9 cellular contexts compared by ENCODE assay signal in genomic region chr4:183721207-183722081, GRCh38.
DNase-seq lines count a peak whose midpoint lies in the region; ATAC-seq and TF ChIP-seq lines count a peak whose summit lies in the region.
"Had no signal": no experiment of that assay in that cellular context is flagged by ENCODE, and none has a peak within 500 bp of the region (broad histone marks: within the 10 kb centered on the region; RNA-seq: fewer than 3 reads in every experiment).

No MANE protein-coding gene starts in this region.

- peaks cover 9% of the 10 kb centered on the region for H3K4me1 ChIP-seq in CD4-positive, alpha-beta memory T cell (ENCODE audit: insufficient read depth, low read length)
- peaks cover 4 to 6% of the 10 kb centered on the region in 2 donors for H3K4me1 ChIP-seq in mucosa of rectum (ENCODE audit: control insufficient read depth in 2 of 2, insufficient read depth in 2 of 2, low read length in 2 of 2)
- H3K4me1 ChIP-seq in testis = no peaks in the 10 kb centered on the region

- peak; percentile 34 to 48 (median 46) for TF ChIP-seq CTCF in testis (IDR thresholded peaks at IDR 0.05)

- ATAC-seq in HG03097 (IDR thresholded peaks at IDR 0.05; ENCODE audit: low FRiP score, unreplicated experiment) = peak; percentile 30
- ATAC-seq in effector memory CD8-positive, alpha-beta T cell (replicated peaks) = peak; percentile 47

- no peaks in the 10 kb centered on the region for H3K36me3 Mint-ChIP-seq in CD4-positive, alpha-beta memory T cell
- no peaks in the 10 kb centered on the region for H3K36me3 Mint-ChIP-seq in activated CD4-positive, alpha-beta memory T cell treated with anti-CD3 and anti-CD28 coated beads for 36 hours
- peaks cover 3% of the 10 kb centered on the region for H3K36me3 Mint-ChIP-seq in effector memory CD8-positive, alpha-beta T cell (ENCODE audit: insufficient read depth)

- intact Hi-C loops in CD4-positive, alpha-beta memory T cell (cut with micrococcal nuclease) = loop anchor here (2.0 to 5.0 kb wide), 3 partner anchors 64 to 529 kb away; partner anchors contain the start of genes RWDD4 and TRAPPC11
- intact Hi-C loops in activated CD4-positive, alpha-beta memory T cell treated with anti-CD3 and anti-CD28 coated beads for 36 hours (cut with micrococcal nuclease) = loop anchor here (1.0 to 10.0 kb wide), 5 partner anchors 63 to 443 kb away; partner anchors contain the start of genes ING2, RWDD4 and TRAPPC11
- intact Hi-C loops in testis (cut with DNase I; ENCODE audit: low total_unique reads) = no loop called here

- peak overlapping the region in 1 of 2 donors; percentile 58 for H3K9ac ChIP-seq in mucosa of rectum (ENCODE audit: low read depth in 1 of 2, low read length in 2 of 2)

- H3K4me3 Mint-ChIP-seq in CD4-positive, alpha-beta memory T cell = peak overlapping the region; percentile 77 to 94 (median 90)
- H3K4me3 Mint-ChIP-seq in activated CD4-positive, alpha-beta memory T cell treated with anti-CD3 and anti-CD28 coated beads for 36 hours = peak overlapping the region; percentile 57
- H3K4me3 Mint-ChIP-seq in effector memory CD8-positive, alpha-beta T cell = peak overlapping the region; percentile 85 to 91

- POLR2A ChIA-PET in CD4-positive, alpha-beta memory T cell (lab: Charles Lee; ENCODE audit: partially characterized antibody) = no interaction called here
- POLR2A ChIA-PET in activated CD4-positive, alpha-beta memory T cell treated with anti-CD3 and anti-CD28 coated beads for 36 hours (lab: Charles Lee) = no interaction called here

- H3K9me3 Mint-ChIP-seq in CD4-positive, alpha-beta memory T cell = peaks cover 0 to 5% (median 0%) of the 10 kb centered on the region in 8 donors
- no peaks in the 10 kb centered on the region for H3K9me3 Mint-ChIP-seq in activated CD4-positive, alpha-beta memory T cell treated with anti-CD3 and anti-CD28 coated beads for 36 hours
- H3K9me3 Mint-ChIP-seq in effector memory CD8-positive, alpha-beta T cell = no peaks in the 10 kb centered on the region

- H3K4me3 ChIP-seq in CD4-positive, alpha-beta memory T cell (ENCODE audit: low read length in 2 of 2) = peak overlapping the region in 1 of 2 donors; percentile 24
- H3K4me3 ChIP-seq in mucosa of rectum (ENCODE audit: low read length in 2 of 2) = peak overlapping the region; percentile 33 to 63
- peak overlapping the region in 1 of 2 donors; percentile 67 for H3K4me3 ChIP-seq in testis

- H3K9me3 ChIP-seq in CD4-positive, alpha-beta memory T cell (ENCODE audit: control insufficient read depth in 1 of 2, low read length in 2 of 2) = no peaks in the 10 kb centered on the region
- H3K9me3 ChIP-seq in mucosa of rectum (ENCODE audit: control insufficient read depth in 2 of 2, low read length in 2 of 2) (no peaks in the 10 kb centered on the region), testis (no peaks in the 10 kb centered on the region)

- peaks cover 0 to 5% of the 10 kb centered on the region in 2 donors for H3K27me3 Mint-ChIP-seq in CD4-positive, alpha-beta memory T cell
- peaks cover 7% of the 10 kb centered on the region for H3K27me3 Mint-ChIP-seq in activated CD4-positive, alpha-beta memory T cell treated with anti-CD3 and anti-CD28 coated beads for 36 hours
- H3K27me3 Mint-ChIP-seq in effector memory CD8-positive, alpha-beta T cell = no peaks in the 10 kb centered on the region

- H3K27ac Mint-ChIP-seq in CD4-positive, alpha-beta memory T cell = peak overlapping the region; percentile 25 to 90 (median 38)
- H3K27ac Mint-ChIP-seq in activated CD4-positive, alpha-beta memory T cell treated with anti-CD3 and anti-CD28 coated beads for 36 hours = no peak overlapping the region
- peak overlapping the region; percentile 75 to 80 for H3K27ac Mint-ChIP-seq in effector memory CD8-positive, alpha-beta T cell

- H3K27me3 ChIP-seq in CD4-positive, alpha-beta memory T cell (ENCODE audit: insufficient read depth, low read length) = no peaks in the 10 kb centered on the region
- H3K27me3 ChIP-seq in mucosa of rectum (ENCODE audit: control insufficient read depth in 2 of 2, insufficient read depth in 2 of 2, low read length in 2 of 2) (no peaks in the 10 kb centered on the region), testis (no peaks in the 10 kb centered on the region)

- DNase-seq in CD4-positive, alpha-beta memory T cell = peak in 4 of 5 donors; percentile 34 to 40 (median 38)
- peak; percentile 67 for DNase-seq in activated CD4-positive, alpha-beta memory T cell treated with anti-CD3 and anti-CD28 coated beads for 36 hours
- peak in 2 of 3 experiments; percentile 9 to 27 for DNase-seq in effector memory CD8-positive, alpha-beta T cell
- DNase-seq in testis (peak; percentile 89), DMS53 treated with DMSO at 0.1 percent for 48 hours (lab: John Stamatoyannopoulos, UW; ENCODE audit: unreplicated experiment) (no peak), NCI-H446 treated with DMSO at 0.1 percent for 48 hours (lab: John Stamatoyannopoulos, UW) (no peak)

- H3K4me1 Mint-ChIP-seq in CD4-positive, alpha-beta memory T cell = peaks cover 10 to 16% (median 15%) of the 10 kb centered on the region in 4 donors
- H3K4me1 Mint-ChIP-seq in activated CD4-positive, alpha-beta memory T cell treated with anti-CD3 and anti-CD28 coated beads for 36 hours (ENCODE audit: low read depth) = peaks cover 11% of the 10 kb centered on the region
- peaks cover 11% of the 10 kb centered on the region in 2 donors for H3K4me1 Mint-ChIP-seq in effector memory CD8-positive, alpha-beta T cell (ENCODE audit: low read depth in 2 of 2)

- H3K36me3 ChIP-seq in CD4-positive, alpha-beta memory T cell (ENCODE audit: insufficient read depth, low read length) = no peaks in the 10 kb centered on the region
- no peaks in the 10 kb centered on the region for H3K36me3 ChIP-seq in mucosa of rectum (ENCODE audit: control insufficient read depth in 2 of 2, insufficient read depth in 2 of 2, low read length in 2 of 2)
- H3K36me3 ChIP-seq in testis (ENCODE audit: low read depth, missing control alignments) = no peaks in the 10 kb centered on the region

- CTCF ChIA-PET in CD4-positive, alpha-beta memory T cell (lab: Charles Lee; ENCODE audit: partially characterized antibody) = interaction anchor here (1.0 to 2.8 kb wide), 4 partner anchors 9 to 17 kb away, joined by 3 to 9 read pairs (median 4); no protein-coding TSS in a partner anchor
- CTCF ChIA-PET in activated CD4-positive, alpha-beta memory T cell treated with anti-CD3 and anti-CD28 coated beads for 36 hours (lab: Charles Lee) = interaction anchor here (0.7 to 2.4 kb wide), 4 partner anchors 9 to 314 kb away, joined by 3 to 12 read pairs (median 4); no protein-coding TSS in a partner anchor

- TF ChIP-seq POLR2A in testis (IDR thresholded peaks at IDR 0.05) = no peak

- no peak overlapping the region for H3K27ac ChIP-seq in CD4-positive, alpha-beta memory T cell (ENCODE audit: low read depth, low read length)
- H3K27ac ChIP-seq in mucosa of rectum (ENCODE audit: low read depth in 2 of 2, low read length in 2 of 2) (peak overlapping the region in 1 of 2 donors; percentile 48), testis (peak overlapping the region in 1 of 2 donors; percentile 31)
- H3K27ac ChIP-seq: epithelial cell of prostate had no signal

- WGBS in testis, 2 donors = 24 to 40% methylated on average over 38 of the region's 38 CpGs

Comparison
In these comparisons a context has a peak if more than half of its experiments do, and no peak if none do; other contexts are left out.
1. DNase-seq: peak in CD4-positive, alpha-beta memory T cell (4 of 5), activated CD4-positive, alpha-beta memory T cell treated with anti-CD3 and anti-CD28 coated beads for 36 hours (single experiment), effector memory CD8-positive, alpha-beta T cell (2 of 3) and testis (single experiment); none in DMS53 treated with DMSO at 0.1 percent for 48 hours (single experiment) and NCI-H446 treated with DMSO at 0.1 percent for 48 hours (single experiment).
2. Peak in every context shown above with its lines, with median percentiles within 50 percentile points of each other: H3K4me3 Mint-ChIP-seq.